In the genomic region with DNA sequence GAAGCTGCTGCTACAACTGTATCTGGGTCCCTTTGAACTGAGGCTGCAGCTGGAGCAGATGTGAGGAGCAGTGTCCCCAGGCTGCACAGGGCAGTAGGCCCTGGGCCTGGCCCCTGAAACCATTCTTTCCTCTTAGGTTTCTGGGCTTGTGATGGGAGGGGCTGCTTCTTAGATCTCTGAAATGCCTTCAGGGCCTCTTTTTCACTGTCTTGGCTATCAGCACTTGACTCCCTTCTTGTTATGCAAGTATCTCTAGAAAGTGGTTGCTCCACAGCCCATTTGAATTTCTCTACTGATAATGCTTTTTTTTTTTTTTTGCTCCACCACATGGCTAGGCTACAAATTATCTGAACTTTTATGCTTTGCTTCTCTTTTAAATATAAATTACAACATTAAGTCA, we compare ENCODE assay signal across 33 cellular contexts. TPM values are rescaled to one million over a fixed set of nuclear protein-coding genes. Genes with fewer than 3 reads are reported as not detected.
"Had no signal": no experiment of that assay in that cellular context is flagged by ENCODE, and none has a peak within 500 bp of the region (broad histone marks: within the 10 kb centered on the region; RNA-seq: fewer than 3 reads in every experiment).

No MANE protein-coding gene starts in this region.

- H3K4me3 ChIP-seq: cardiac muscle cell, MG63 had no signal

- H3K27me3 Mint-ChIP-seq: activated CD4-positive, alpha-beta memory T cell treated with anti-CD3 and anti-CD28 coated beads, Interleukin-2, amount 10 ng/mL, durations not matched to agents 7 days and 5 days; activated CD4-positive, alpha-beta T cell treated with anti-CD3 and anti-CD28 coated beads for 36 hours; activated CD8-positive, alpha-beta memory T cell treated with anti-CD3 and anti-CD28 coated beads, Interleukin-2, amount 10 ng/mL, durations not matched to agents 7 days and 5 days; activated naive CD8-positive, alpha-beta T cell treated with anti-CD3 and anti-CD28 coated beads for 36 hours; activated T-helper 17 cell treated with anti-CD3 and anti-CD28 coated beads, Interleukin-2, amount 50 U/mL, for 72 hours; central memory CD8-positive, alpha-beta T cell had no signal

- H3K27me3 ChIP-seq: cardiac muscle cell, MG63 had no signal

- H3K27ac ChIP-seq: cardiac muscle cell had no signal

- DNase-seq: activated CD4-positive, alpha-beta memory T cell treated with anti-CD3 and anti-CD28 coated beads, Interleukin-2, amount 10 ng/mL, durations not matched to agents 7 days and 5 days; activated CD4-positive, alpha-beta T cell treated with anti-CD3 and anti-CD28 coated beads for 36 hours; activated CD4-positive, alpha-beta T cell treated with anti-CD3 and anti-CD28 coated beads, Interleukin-2, amount 50 U/mL, for 1 hour; activated CD8-positive, alpha-beta memory T cell treated with anti-CD3 and anti-CD28 coated beads for 24 hours; activated CD8-positive, alpha-beta memory T cell treated with anti-CD3 and anti-CD28 coated beads, Interleukin-2, amount 10 ng/mL, durations not matched to agents 7 days and 5 days; activated CD8-positive, alpha-beta memory T cell treated with anti-CD3 and anti-CD28 coated beads, Interleukin-2, amount 50 U/mL, for 48 hours; activated effector memory CD4-positive, alpha-beta T cell treated with anti-CD3 and anti-CD28 coated beads, Interleukin-2, amount 50 U/mL, for 16 hours; activated naive CD4-positive, alpha-beta T cell; activated naive CD4-positive, alpha-beta T cell treated with anti-CD3 and anti-CD28 coated beads, Interleukin-2, amount 50 U/mL, for 16 hours; activated naive CD8-positive, alpha-beta T cell treated with anti-CD3 and anti-CD28 coated beads for 36 hours; activated T-cell treated with anti-CD3 and anti-CD28 coated beads, Interleukin-2, amount 50 U/mL, for 48 hours; amniotic stem cell; aorta; KG1; MG63; NCI-H1092; NCI-H1436 treated with DMSO at 0.1 percent for 48 hours; NCI-H1694 treated with DMSO at 0.1 percent for 48 hours; NCI-H2029; NCI-H2171; NCI-H510A; NCI-H526; NCI-H748 treated with DMSO at 0.1 percent for 48 hours; NK-92 treated with Interleukin-12 subunit alpha and Interleukin-12 subunit beta, amount 100 ng/mL, for 24 hours; Right ventricle myocardium superior had no signal

- H3K9me3 ChIP-seq: MG63 had no signal

- H3K4me3 Mint-ChIP-seq: activated CD4-positive, alpha-beta memory T cell treated with anti-CD3 and anti-CD28 coated beads, Interleukin-2, amount 10 ng/mL, durations not matched to agents 7 days and 5 days; activated CD4-positive, alpha-beta T cell treated with anti-CD3 and anti-CD28 coated beads for 36 hours; activated CD8-positive, alpha-beta memory T cell treated with anti-CD3 and anti-CD28 coated beads, Interleukin-2, amount 10 ng/mL, durations not matched to agents 7 days and 5 days; activated naive CD8-positive, alpha-beta T cell treated with anti-CD3 and anti-CD28 coated beads for 36 hours; activated T-helper 17 cell treated with anti-CD3 and anti-CD28 coated beads, Interleukin-2, amount 50 U/mL, for 72 hours; central memory CD8-positive, alpha-beta T cell; T-helper 1 cell treated with Interleukin-12 subunit alpha and Interleukin-12 subunit beta and Interleukin-4 antibody, amounts not matched to agents 30 μg/mL and 1 μg/mL, for 36 hours; T-helper 2 cell treated with Interferon-gamma antibody and Interleukin-4, amounts not matched to agents 5 μg/mL and 100 μg/mL, for 36 hours; WTC11 had no signal

- H3K36me3 ChIP-seq: cardiac muscle cell, MG63 had no signal

- H3K27ac Mint-ChIP-seq: activated CD4-positive, alpha-beta memory T cell treated with anti-CD3 and anti-CD28 coated beads, Interleukin-2, amount 10 ng/mL, durations not matched to agents 7 days and 5 days; activated CD4-positive, alpha-beta T cell treated with anti-CD3 and anti-CD28 coated beads for 36 hours; activated CD8-positive, alpha-beta memory T cell treated with anti-CD3 and anti-CD28 coated beads, Interleukin-2, amount 10 ng/mL, durations not matched to agents 7 days and 5 days; activated naive CD8-positive, alpha-beta T cell treated with anti-CD3 and anti-CD28 coated beads for 36 hours; activated T-helper 17 cell treated with anti-CD3 and anti-CD28 coated beads, Interleukin-2, amount 50 U/mL, for 72 hours; T-helper 1 cell treated with Interleukin-12 subunit alpha and Interleukin-12 subunit beta and Interleukin-4 antibody, amounts not matched to agents 30 μg/mL and 1 μg/mL, for 36 hours; T-helper 2 cell treated with Interferon-gamma antibody and Interleukin-4, amounts not matched to agents 5 μg/mL and 100 μg/mL, for 36 hours; WTC11 had no signal

RNA-seq across cellular contexts. Expression of a gene that starts 41.0 kb away (rescaled TPM):
- total RNA-seq: activated CD4-positive, alpha-beta memory T cell treated with anti-CD3 and anti-CD28 coated beads, Interleukin-2, amount 10 ng/mL, durations not matched to agents 7 days and 5 days; activated CD4-positive, alpha-beta T cell treated with anti-CD3 and anti-CD28 coated beads for 36 hours; activated CD8-positive, alpha-beta memory T cell treated with anti-CD3 and anti-CD28 coated beads, Interleukin-2, amount 10 ng/mL, durations not matched to agents 7 days and 5 days; activated naive CD8-positive, alpha-beta T cell treated with anti-CD3 and anti-CD28 coated beads for 36 hours; activated T-helper 17 cell treated with anti-CD3 and anti-CD28 coated beads, Interleukin-2, amount 50 U/mL, for 72 hours; aorta; cardiac muscle cell; chondrocyte; OCI-LY7; Right ventricle myocardium superior; WTC11 had no signal
- polyA plus RNA-seq: aorta, cardiac muscle cell had no signal
